In genomic region chr5:64000096-64000495, GRCh38 we compare ENCODE assay signal across 1 cellular context.
TF ChIP-seq lines count a peak whose summit lies in the region.

No MANE protein-coding gene starts in this region.

TF ChIP-seq in GM23338, 12 proteins besides CTCF, POLR2A, EP300 and RAD21 (continued from another document):
- TF ChIP-seq, protein P1, sequence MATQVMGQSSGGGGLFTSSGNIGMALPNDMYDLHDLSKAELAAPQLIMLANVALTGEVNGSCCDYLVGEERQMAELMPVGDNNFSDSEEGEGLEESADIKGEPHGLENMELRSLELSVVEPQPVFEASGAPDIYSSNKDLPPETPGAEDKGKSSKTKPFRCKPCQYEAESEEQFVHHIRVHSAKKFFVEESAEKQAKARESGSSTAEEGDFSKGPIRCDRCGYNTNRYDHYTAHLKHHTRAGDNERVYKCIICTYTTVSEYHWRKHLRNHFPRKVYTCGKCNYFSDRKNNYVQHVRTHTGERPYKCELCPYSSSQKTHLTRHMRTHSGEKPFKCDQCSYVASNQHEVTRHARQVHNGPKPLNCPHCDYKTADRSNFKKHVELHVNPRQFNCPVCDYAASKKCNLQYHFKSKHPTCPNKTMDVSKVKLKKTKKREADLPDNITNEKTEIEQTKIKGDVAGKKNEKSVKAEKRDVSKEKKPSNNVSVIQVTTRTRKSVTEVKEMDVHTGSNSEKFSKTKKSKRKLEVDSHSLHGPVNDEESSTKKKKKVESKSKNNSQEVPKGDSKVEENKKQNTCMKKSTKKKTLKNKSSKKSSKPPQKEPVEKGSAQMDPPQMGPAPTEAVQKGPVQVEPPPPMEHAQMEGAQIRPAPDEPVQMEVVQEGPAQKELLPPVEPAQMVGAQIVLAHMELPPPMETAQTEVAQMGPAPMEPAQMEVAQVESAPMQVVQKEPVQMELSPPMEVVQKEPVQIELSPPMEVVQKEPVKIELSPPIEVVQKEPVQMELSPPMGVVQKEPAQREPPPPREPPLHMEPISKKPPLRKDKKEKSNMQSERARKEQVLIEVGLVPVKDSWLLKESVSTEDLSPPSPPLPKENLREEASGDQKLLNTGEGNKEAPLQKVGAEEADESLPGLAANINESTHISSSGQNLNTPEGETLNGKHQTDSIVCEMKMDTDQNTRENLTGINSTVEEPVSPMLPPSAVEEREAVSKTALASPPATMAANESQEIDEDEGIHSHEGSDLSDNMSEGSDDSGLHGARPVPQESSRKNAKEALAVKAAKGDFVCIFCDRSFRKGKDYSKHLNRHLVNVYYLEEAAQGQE (IDR thresholded peaks at IDR 0.05; ENCODE audit: unreplicated experiment): no peak
- no peak for TF ChIP-seq ZNF331 (CRISPR knock-in tag; IDR thresholded peaks at IDR 0.05; ENCODE audit: low read depth)
